ENCODE assay signal across 7 cellular contexts in genomic region chr7:142811154-142811737, GRCh38. TPM values are rescaled to one million over a fixed set of nuclear protein-coding genes. Genes with fewer than 3 reads are reported as not detected.
DNase-seq lines count a peak whose midpoint lies in the region; ATAC-seq and TF ChIP-seq lines count a peak whose summit lies in the region.

No MANE protein-coding gene starts in this region.

- 23% methylated on average over 6 of the region's 6 CpGs for WGBS in right lobe of liver (ENCODE audit: insufficient coverage, low coverage, low lambda C conversion rate, missing lambda C conversion rate)

- H3K36me3 ChIP-seq in HEK293 (ENCODE audit: control insufficient read depth in 2 of 2, insufficient read depth in 1 of 2, low read length in 2 of 2) (no peaks in the 10 kb centered on the region), PC-9 (ENCODE audit: low read depth) (no peaks in the 10 kb centered on the region), right lobe of liver (no peaks in the 10 kb centered on the region)

- H2AFZ ChIP-seq in PC-9 = no peak overlapping the region

- no peak overlapping the region for H3K27ac ChIP-seq in HEK293 (ENCODE audit: extremely low read depth, low read depth, low read length)
- H3K27ac ChIP-seq in PC-9 = peak overlapping the region; percentile 96
- H3K27ac ChIP-seq in right lobe of liver = no peak overlapping the region

- H3K4me1 ChIP-seq in HEK293 (ENCODE audit: control insufficient read depth, insufficient read depth, low read length) (no peaks in the 10 kb centered on the region), PC-9 (replicated peaks; ENCODE audit: insufficient read depth) (peaks cover 84% of the 10 kb centered on the region), right lobe of liver (no peaks in the 10 kb centered on the region)

- H3F3A ChIP-seq in PC-9 (ENCODE audit: insufficient read depth, low read depth) = peaks cover 82% of the 10 kb centered on the region

- DNase-seq in DMS153 treated with DMSO at 0.1 percent for 48 hours (lab: John Stamatoyannopoulos, UW; ENCODE audit: unreplicated experiment) = peak; percentile 3
- DNase-seq in PC-9 = peak; percentile 22 to 78
- DNase-seq in central memory CD4-positive, alpha-beta T cell = peak; percentile 79
- DNase-seq in right lobe of liver = no peak
- no peak for DNase-seq in NCI-H2227 (lab: John Stamatoyannopoulos, UW; ENCODE audit: unreplicated experiment)

- ATAC-seq in right lobe of liver (peak; percentile 63 to 67 (median 66)), HG03442 (IDR thresholded peaks at IDR 0.05; ENCODE audit: unreplicated experiment) (no peak)

- no peaks in the 10 kb centered on the region for H3K9me3 ChIP-seq in HEK293 (ENCODE audit: control insufficient read depth, insufficient read depth, low read depth, low read length)
- no peaks in the 10 kb centered on the region; the same call in 1 of the 2 replicates for H3K9me3 ChIP-seq in PC-9 (ENCODE audit: insufficient read depth, low read depth)
- no peaks in the 10 kb centered on the region for H3K9me3 ChIP-seq in right lobe of liver

- no peaks in the 10 kb centered on the region for H3K9me2 ChIP-seq in PC-9 (ENCODE audit: insufficient read depth)

- H3K79me2 ChIP-seq in PC-9 (ENCODE audit: low read depth) = peaks cover 6% of the 10 kb centered on the region; the same call in 1 of the 2 replicates

- CTCF ChIA-PET in HEK293 (lab: Yijun Ruan, JAX) (interaction anchor here (0.5 to 5.0 kb wide), 44 partner anchors 7 to 1455 kb away, joined by 3 to 46 read pairs (median 4); no protein-coding TSS in a partner anchor), PC-9 (lab: Charles Lee) (interaction anchor here (0.6 to 2.1 kb wide), 14 partner anchors 15 to 472 kb away, joined by 3 to 23 read pairs (median 4); no protein-coding TSS in a partner anchor)

- BruUV-seq in PC-9 (replicated peaks; lab: Mats Ljungman, UMichigan) = no TSS peak

- H4K20me1 ChIP-seq in PC-9 (ENCODE audit: insufficient read depth) = no peaks in the 10 kb centered on the region

- no peak for TF ChIP-seq POLR2A in right lobe of liver (IDR thresholded peaks at IDR 0.05)

- H3K4me3 ChIP-seq in HEK293 (ENCODE audit: low read depth, low read length) (no peak overlapping the region), PC-9 (no peak overlapping the region), right lobe of liver (no peak overlapping the region)

- POLR2A ChIA-PET in HEK293 (lab: Yijun Ruan, JAX) (no interaction called here), PC-9 (lab: Charles Lee; ENCODE audit: unreplicated experiment) (interaction anchor here (0.5 to 0.6 kb wide), 2 partner anchors 15 to 425 kb away, joined by 3 to 7 read pairs; no protein-coding TSS in a partner anchor)

- intact Hi-C loops in PC-9 (cut with micrococcal nuclease; ENCODE audit: unreplicated experiment) = loop anchor here (1.0 to 10.0 kb wide), 5 partner anchors 28 to 391 kb away; no protein-coding TSS in a partner anchor
- intact Hi-C loops in right lobe of liver (cut with DNase I) = no loop called here

- H3K27me3 ChIP-seq in PC-9 (ENCODE audit: insufficient read depth, low read depth) (no peaks in the 10 kb centered on the region), right lobe of liver (no peaks in the 10 kb centered on the region)

- H3K4me2 ChIP-seq in PC-9 = peak overlapping the region; percentile 69

- TF ChIP-seq CTCF in HEK293 (tag by site-specific recombination; IDR thresholded peaks at IDR 0.05) (no peak; the same call in 1 of the 2 replicates), PC-9 (conservative IDR thresholded peaks at IDR 0.05) (peak; percentile 95), right lobe of liver (IDR thresholded peaks at IDR 0.05) (peak; percentile 54 to 58 (median 56))

TF ChIP-seq in HEK293, 187 proteins besides CTCF, POLR2A, EP300 and RAD21:
- TF ChIP-seq ZNF654 (tag by site-specific recombination; IDR thresholded peaks at IDR 0.05; ENCODE audit: low read depth) = peak; percentile 48
- no peak for TF ChIP-seq ZNF112 (tag by site-specific recombination; IDR thresholded peaks at IDR 0.05)
- TF ChIP-seq GLIS1 (tag by site-specific recombination; IDR thresholded peaks at IDR 0.05) = no peak
- TF ChIP-seq ZNF660 (tag by site-specific recombination; IDR thresholded peaks at IDR 0.05) = 0 out of 2 replicates have a peak, but pooled peaks have one; percentile 38

RNA-seq across cellular contexts. Expression of gene PRSS2, which starts 40.5 kb away (rescaled TPM):
- total RNA-seq in PC-9 (2021) = not detected in 2 replicates
- total RNA-seq in right lobe of liver = under 1 TPM in 1 of 6 experiments, not detected in 5; 0.26 TPM

RNA-seq across cellular contexts. Expression of gene EPHB6, which starts 43.6 kb away (rescaled TPM):
- total RNA-seq in PC-9 (2021) = 39.2 and 72.9 TPM in 2 replicates
- 1 to 10 TPM; 1.5 to 6.1 (median 3.2) TPM for total RNA-seq in right lobe of liver

Comparison
In these comparisons a context has a peak if more than half of its experiments do, and no peak if none do; other contexts are left out.
1. DNase-seq: peak in DMS153 treated with DMSO at 0.1 percent for 48 hours (single experiment), PC-9 (2 of 2) and central memory CD4-positive, alpha-beta T cell (single experiment); none in right lobe of liver (0 of 3) and NCI-H2227 (single experiment).